1 cellular context compared by ENCODE assay signal in the genomic region with DNA sequence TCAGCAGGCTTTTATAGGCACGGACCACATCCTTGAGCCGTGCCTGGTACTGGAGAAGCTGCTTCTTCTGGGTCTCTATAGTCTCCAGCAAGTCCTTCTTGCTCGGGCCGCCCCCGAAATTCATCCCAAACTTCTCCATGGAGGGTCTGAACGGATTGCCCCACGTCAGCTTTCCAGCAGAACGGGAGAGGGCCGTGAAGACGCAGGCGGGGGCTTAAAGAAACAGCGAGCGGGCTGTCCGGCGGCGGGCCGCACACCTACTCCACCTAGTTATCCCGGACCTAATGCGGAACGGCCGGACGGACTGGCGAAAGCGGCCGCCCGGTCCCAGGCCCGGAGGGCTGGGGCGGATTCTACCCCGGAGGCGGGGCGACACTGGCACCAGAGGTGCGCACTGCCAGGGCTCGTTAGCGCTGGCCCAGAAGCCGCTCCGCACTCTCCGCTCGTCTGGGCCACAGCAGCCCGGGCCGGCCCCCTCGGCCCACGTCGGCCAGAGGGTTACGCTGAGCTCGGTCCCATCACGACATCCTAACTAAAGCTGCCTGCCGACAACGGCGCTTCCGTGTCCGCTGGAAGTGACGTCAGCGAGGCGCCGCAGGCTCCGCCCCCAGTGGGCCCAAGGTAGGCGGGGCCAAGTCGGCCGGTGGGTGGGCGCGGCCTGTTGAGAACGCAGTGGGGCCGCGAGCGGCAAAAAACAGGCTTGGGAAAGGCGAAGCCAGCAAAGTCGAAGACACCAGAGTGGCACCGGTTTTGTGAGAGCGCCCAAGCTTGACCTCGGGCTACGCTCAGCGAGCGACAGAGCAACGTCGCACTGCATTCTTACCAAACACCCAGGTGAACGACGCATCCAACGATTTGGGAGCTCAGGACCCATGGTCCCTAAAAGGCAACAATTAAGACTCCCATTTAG.
TF ChIP-seq lines count a peak whose summit lies in the region.

A gene with protein sequence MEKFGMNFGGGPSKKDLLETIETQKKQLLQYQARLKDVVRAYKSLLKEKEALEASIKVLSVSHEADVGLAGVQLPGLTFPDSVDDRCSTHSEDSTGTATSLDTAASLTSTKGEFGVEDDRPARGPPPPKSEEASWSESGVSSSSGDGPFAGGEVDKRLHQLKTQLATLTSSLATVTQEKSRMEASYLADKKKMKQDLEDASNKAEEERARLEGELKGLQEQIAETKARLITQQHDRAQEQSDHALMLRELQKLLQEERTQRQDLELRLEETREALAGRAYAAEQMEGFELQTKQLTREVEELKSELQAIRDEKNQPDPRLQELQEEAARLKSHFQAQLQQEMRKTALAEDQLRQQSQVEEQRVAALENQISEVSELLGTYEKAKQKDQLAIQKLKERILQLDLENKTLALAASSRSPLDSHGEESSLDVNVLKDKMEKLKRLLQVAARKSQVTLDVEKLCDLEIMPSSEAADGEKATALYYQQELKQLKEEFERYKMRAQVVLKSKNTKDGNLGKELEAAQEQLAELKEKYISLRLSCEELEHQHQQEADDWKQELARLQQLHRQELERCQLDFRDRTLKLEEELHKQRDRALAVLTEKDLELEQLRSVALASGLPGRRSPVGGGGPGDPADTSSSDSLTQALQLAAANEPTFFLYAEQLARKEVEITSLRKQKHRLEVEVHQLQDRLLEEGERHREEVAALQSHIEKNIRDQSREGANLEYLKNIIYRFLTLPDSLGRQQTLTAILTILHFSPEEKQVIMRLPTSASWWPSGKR (minus strand): TSS at position 553 of the 910 bp plus-strand sequence. CDS start 414 bp downstream, at position 139.

TF ChIP-seq in K562, 482 proteins besides CTCF, POLR2A, EP300 and RAD21 (continued from another document and continues in another):
- TF ChIP-seq, protein P1, sequence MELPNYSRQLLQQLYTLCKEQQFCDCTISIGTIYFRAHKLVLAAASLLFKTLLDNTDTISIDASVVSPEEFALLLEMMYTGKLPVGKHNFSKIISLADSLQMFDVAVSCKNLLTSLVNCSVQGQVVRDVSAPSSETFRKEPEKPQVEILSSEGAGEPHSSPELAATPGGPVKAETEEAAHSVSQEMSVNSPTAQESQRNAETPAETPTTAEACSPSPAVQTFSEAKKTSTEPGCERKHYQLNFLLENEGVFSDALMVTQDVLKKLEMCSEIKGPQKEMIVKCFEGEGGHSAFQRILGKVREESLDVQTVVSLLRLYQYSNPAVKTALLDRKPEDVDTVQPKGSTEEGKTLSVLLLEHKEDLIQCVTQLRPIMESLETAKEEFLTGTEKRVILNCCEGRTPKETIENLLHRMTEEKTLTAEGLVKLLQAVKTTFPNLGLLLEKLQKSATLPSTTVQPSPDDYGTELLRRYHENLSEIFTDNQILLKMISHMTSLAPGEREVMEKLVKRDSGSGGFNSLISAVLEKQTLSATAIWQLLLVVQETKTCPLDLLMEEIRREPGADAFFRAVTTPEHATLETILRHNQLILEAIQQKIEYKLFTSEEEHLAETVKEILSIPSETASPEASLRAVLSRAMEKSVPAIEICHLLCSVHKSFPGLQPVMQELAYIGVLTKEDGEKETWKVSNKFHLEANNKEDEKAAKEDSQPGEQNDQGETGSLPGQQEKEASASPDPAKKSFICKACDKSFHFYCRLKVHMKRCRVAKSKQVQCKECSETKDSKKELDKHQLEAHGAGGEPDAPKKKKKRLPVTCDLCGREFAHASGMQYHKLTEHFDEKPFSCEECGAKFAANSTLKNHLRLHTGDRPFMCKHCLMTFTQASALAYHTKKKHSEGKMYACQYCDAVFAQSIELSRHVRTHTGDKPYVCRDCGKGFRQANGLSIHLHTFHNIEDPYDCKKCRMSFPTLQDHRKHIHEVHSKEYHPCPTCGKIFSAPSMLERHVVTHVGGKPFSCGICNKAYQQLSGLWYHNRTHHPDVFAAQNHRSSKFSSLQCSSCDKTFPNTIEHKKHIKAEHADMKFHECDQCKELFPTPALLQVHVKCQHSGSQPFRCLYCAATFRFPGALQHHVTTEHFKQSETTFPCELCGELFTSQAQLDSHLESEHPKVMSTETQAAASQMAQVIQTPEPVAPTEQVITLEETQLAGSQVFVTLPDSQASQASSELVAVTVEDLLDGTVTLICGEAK (IDR thresholded peaks at IDR 0.05): peak; percentile 91
- TF ChIP-seq, protein P1 (CRISPR knock-in tag; IDR thresholded peaks at IDR 0.05): no peak
- TF ChIP-seq MTF1 (CRISPR knock-in tag; IDR thresholded peaks at IDR 0.05; ENCODE audit: borderline replicate concordance) (no peak), ZBED1 (IDR thresholded peaks at IDR 0.05) (no peak), SRSF9 (IDR thresholded peaks at IDR 0.05; ENCODE audit: borderline replicate concordance, low read depth, low read length) (no peak), DPF2 (IDR thresholded peaks at IDR 0.05) (no peak), XRCC4 (IDR thresholded peaks at IDR 0.05; ENCODE audit: extremely low read depth, insufficient read depth, insufficient read length) (no peak), HMG20A (CRISPR knock-in tag; conservative IDR thresholded peaks at IDR 0.05) (no peak), ZNF143 (CRISPR knock-in tag; IDR thresholded peaks at IDR 0.05) (no peak), ZNF253 (CRISPR knock-in tag; conservative IDR thresholded peaks at IDR 0.05) (no peak), GABPB1 (CRISPR knock-in tag; IDR thresholded peaks at IDR 0.05) (peak; percentile 80; the same call in 1 of the 2 replicates), KLF13 (tag; IDR thresholded peaks at IDR 0.05; ENCODE audit: borderline replicate concordance, low read depth) (peak; percentile 80; the same call in 1 of the 2 replicates), ERF (CRISPR knock-in tag; IDR thresholded peaks at IDR 0.05) (0 out of 2 replicates have a peak, but pooled peaks have one; percentile 59), SIRT6 (IDR thresholded peaks at IDR 0.05; ENCODE audit: low read depth, low read length) (no peak)
- TF ChIP-seq, protein P2, sequence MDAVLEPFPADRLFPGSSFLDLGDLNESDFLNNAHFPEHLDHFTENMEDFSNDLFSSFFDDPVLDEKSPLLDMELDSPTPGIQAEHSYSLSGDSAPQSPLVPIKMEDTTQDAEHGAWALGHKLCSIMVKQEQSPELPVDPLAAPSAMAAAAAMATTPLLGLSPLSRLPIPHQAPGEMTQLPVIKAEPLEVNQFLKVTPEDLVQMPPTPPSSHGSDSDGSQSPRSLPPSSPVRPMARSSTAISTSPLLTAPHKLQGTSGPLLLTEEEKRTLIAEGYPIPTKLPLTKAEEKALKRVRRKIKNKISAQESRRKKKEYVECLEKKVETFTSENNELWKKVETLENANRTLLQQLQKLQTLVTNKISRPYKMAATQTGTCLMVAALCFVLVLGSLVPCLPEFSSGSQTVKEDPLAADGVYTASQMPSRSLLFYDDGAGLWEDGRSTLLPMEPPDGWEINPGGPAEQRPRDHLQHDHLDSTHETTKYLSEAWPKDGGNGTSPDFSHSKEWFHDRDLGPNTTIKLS (IDR thresholded peaks at IDR 0.05; ENCODE audit: borderline replicate concordance, low read depth): peak; percentile 54; the same call in 1 of the 2 replicates
- TF ChIP-seq, protein P3, sequence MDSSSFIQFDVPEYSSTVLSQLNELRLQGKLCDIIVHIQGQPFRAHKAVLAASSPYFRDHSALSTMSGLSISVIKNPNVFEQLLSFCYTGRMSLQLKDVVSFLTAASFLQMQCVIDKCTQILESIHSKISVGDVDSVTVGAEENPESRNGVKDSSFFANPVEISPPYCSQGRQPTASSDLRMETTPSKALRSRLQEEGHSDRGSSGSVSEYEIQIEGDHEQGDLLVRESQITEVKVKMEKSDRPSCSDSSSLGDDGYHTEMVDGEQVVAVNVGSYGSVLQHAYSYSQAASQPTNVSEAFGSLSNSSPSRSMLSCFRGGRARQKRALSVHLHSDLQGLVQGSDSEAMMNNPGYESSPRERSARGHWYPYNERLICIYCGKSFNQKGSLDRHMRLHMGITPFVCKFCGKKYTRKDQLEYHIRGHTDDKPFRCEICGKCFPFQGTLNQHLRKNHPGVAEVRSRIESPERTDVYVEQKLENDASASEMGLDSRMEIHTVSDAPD (CRISPR knock-in tag; IDR thresholded peaks at IDR 0.05): no peak
- TF ChIP-seq, protein P4, sequence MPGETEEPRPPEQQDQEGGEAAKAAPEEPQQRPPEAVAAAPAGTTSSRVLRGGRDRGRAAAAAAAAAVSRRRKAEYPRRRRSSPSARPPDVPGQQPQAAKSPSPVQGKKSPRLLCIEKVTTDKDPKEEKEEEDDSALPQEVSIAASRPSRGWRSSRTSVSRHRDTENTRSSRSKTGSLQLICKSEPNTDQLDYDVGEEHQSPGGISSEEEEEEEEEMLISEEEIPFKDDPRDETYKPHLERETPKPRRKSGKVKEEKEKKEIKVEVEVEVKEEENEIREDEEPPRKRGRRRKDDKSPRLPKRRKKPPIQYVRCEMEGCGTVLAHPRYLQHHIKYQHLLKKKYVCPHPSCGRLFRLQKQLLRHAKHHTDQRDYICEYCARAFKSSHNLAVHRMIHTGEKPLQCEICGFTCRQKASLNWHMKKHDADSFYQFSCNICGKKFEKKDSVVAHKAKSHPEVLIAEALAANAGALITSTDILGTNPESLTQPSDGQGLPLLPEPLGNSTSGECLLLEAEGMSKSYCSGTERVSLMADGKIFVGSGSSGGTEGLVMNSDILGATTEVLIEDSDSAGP (CRISPR knock-in tag; IDR thresholded peaks at IDR 0.05): no peak
- TF ChIP-seq, protein P5, sequence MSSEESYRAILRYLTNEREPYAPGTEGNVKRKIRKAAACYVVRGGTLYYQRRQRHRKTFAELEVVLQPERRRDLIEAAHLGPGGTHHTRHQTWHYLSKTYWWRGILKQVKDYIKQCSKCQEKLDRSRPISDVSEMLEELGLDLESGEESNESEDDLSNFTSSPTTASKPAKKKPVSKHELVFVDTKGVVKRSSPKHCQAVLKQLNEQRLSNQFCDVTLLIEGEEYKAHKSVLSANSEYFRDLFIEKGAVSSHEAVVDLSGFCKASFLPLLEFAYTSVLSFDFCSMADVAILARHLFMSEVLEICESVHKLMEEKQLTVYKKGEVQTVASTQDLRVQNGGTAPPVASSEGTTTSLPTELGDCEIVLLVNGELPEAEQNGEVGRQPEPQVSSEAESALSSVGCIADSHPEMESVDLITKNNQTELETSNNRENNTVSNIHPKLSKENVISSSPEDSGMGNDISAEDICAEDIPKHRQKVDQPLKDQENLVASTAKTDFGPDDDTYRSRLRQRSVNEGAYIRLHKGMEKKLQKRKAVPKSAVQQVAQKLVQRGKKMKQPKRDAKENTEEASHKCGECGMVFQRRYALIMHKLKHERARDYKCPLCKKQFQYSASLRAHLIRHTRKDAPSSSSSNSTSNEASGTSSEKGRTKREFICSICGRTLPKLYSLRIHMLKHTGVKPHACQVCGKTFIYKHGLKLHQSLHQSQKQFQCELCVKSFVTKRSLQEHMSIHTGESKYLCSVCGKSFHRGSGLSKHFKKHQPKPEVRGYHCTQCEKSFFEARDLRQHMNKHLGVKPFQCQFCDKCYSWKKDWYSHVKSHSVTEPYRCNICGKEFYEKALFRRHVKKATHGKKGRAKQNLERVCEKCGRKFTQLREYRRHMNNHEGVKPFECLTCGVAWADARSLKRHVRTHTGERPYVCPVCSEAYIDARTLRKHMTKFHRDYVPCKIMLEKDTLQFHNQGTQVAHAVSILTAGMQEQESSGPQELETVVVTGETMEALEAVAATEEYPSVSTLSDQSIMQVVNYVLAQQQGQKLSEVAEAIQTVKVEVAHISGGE (CRISPR knock-in tag; IDR thresholded peaks at IDR 0.05): peak in 2 of 3 experiments; percentile 85 to 97; a peak in 5 of 6 replicates
- TF ChIP-seq, protein P6, sequence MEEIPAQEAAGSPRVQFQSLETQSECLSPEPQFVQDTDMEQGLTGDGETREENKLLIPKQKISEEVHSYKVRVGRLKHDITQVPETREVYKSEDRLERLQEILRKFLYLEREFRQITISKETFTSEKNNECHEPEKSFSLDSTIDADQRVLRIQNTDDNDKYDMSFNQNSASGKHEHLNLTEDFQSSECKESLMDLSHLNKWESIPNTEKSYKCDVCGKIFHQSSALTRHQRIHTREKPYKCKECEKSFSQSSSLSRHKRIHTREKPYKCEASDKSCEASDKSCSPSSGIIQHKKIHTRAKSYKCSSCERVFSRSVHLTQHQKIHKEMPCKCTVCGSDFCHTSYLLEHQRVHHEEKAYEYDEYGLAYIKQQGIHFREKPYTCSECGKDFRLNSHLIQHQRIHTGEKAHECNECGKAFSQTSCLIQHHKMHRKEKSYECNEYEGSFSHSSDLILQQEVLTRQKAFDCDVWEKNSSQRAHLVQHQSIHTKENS (CRISPR knock-in tag; IDR thresholded peaks at IDR 0.05): no peak
- TF ChIP-seq, protein P7, sequence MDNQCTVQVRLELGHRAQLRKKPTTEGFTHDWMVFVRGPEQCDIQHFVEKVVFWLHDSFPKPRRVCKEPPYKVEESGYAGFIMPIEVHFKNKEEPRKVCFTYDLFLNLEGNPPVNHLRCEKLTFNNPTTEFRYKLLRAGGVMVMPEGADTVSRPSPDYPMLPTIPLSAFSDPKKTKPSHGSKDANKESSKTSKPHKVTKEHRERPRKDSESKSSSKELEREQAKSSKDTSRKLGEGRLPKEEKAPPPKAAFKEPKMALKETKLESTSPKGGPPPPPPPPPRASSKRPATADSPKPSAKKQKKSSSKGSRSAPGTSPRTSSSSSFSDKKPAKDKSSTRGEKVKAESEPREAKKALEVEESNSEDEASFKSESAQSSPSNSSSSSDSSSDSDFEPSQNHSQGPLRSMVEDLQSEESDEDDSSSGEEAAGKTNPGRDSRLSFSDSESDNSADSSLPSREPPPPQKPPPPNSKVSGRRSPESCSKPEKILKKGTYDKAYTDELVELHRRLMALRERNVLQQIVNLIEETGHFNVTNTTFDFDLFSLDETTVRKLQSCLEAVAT (IDR thresholded peaks at IDR 0.05): peak in 1 of 2 experiments; percentile 94; a peak in 2 of 4 replicates
- TF ChIP-seq, protein P8, sequence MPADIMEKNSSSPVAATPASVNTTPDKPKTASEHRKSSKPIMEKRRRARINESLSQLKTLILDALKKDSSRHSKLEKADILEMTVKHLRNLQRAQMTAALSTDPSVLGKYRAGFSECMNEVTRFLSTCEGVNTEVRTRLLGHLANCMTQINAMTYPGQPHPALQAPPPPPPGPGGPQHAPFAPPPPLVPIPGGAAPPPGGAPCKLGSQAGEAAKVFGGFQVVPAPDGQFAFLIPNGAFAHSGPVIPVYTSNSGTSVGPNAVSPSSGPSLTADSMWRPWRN (IDR thresholded peaks at IDR 0.05; ENCODE audit: low read depth): no peak
- TF ChIP-seq, protein P9, sequence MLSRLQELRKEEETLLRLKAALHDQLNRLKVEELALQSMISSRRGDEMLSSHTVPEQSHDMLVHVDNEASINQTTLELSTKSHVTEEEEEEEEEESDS (CRISPR knock-in tag; IDR thresholded peaks at IDR 0.05): no peak
